In genomic region chr13:99389094-99389493, GRCh38 we compare ENCODE assay signal across 7 cellular contexts.
DNase-seq lines count a peak whose midpoint lies in the region; ATAC-seq and TF ChIP-seq lines count a peak whose summit lies in the region.
"Not testable (repeated sequence)": the region's sequence is repeated elsewhere in the genome, so short reads cannot be mapped to it uniquely, and the experiment has no call there.

No MANE protein-coding gene starts in this region.

- H3K27ac Mint-ChIP-seq in T-cell = peak overlapping the region; percentile 36 to 69
- H3K27ac Mint-ChIP-seq in activated CD8-positive, alpha-beta T cell treated with anti-CD3 and anti-CD28 coated beads, Interleukin-2, amount 10 ng/mL, durations not matched to agents 7 days and 5 days = peak overlapping the region; percentile 7
- peak overlapping the region; percentile 28 for H3K27ac Mint-ChIP-seq in activated T-helper 17 cell treated with anti-CD3 and anti-CD28 coated beads, Interleukin-2, amount 50 U/mL, for 72 hours
- H3K27ac Mint-ChIP-seq in central memory CD8-positive, alpha-beta T cell (ENCODE audit: low read depth) = peak overlapping the region; percentile 61
- not testable (repeated sequence) for H3K27ac Mint-ChIP-seq in neural crest cell (ENCODE audit: unreplicated experiment)
- peak overlapping the region; percentile 51 for H3K27ac Mint-ChIP-seq in stimulated activated naive B cell treated with anti-CD40 and anti-IgM and Interleukin-4, amounts not matched to agents 10 μg/mL and 1 μg/mL and 100 μg/mL, for 72 hours

- POLR2A ChIA-PET in T-cell (lab: Charles Lee) = interaction anchor here (0.5 to 1.6 kb wide), 5 partner anchors 16 to 205 kb away, joined by 3 to 5 read pairs (median 3); no protein-coding TSS in a partner anchor
- POLR2A ChIA-PET in activated CD8-positive, alpha-beta T cell treated with anti-CD3 and anti-CD28 coated beads, Interleukin-2, amount 10 ng/mL, durations not matched to agents 7 days and 5 days (lab: Charles Lee) = not testable (repeated sequence)

- DNase-seq in T-cell = peak in 1 of 34 experiments; percentile 2
- not testable (repeated sequence) for DNase-seq in activated CD8-positive, alpha-beta T cell treated with anti-CD3 and anti-CD28 coated beads, Interleukin-2, amount 10 ng/mL, durations not matched to agents 7 days and 5 days; central memory CD8-positive, alpha-beta T cell (ENCODE audit: low spot score in 2 of 2); neural crest cell (ENCODE audit: low read depth, low spot score); stimulated activated naive B cell treated with anti-CD40 and anti-IgM and Interleukin-4, amounts not matched to agents 10 μg/mL and 1 μg/mL and 100 μg/mL, for 72 hours
- DNase-seq in left kidney (ENCODE audit: low read depth, low spot score) = peak; percentile 31

- not testable (repeated sequence) for TF ChIP-seq CTCF in neural crest cell (conservative IDR thresholded peaks at IDR 0.05)

- peaks cover 54 to 59% (median 55%) of the 10 kb centered on the region in 3 donors for H3K4me1 Mint-ChIP-seq in T-cell
- peaks cover 45% of the 10 kb centered on the region for H3K4me1 Mint-ChIP-seq in activated CD8-positive, alpha-beta T cell treated with anti-CD3 and anti-CD28 coated beads, Interleukin-2, amount 10 ng/mL, durations not matched to agents 7 days and 5 days (ENCODE audit: low read depth)
- peaks cover 18% of the 10 kb centered on the region for H3K4me1 Mint-ChIP-seq in activated T-helper 17 cell treated with anti-CD3 and anti-CD28 coated beads, Interleukin-2, amount 50 U/mL, for 72 hours
- H3K4me1 Mint-ChIP-seq in central memory CD8-positive, alpha-beta T cell = peaks cover 25% of the 10 kb centered on the region
- H3K4me1 Mint-ChIP-seq in neural crest cell = not testable (repeated sequence)
- peaks cover 43 to 85% of the 10 kb centered on the region in 2 donors for H3K4me1 Mint-ChIP-seq in stimulated activated naive B cell treated with anti-CD40 and anti-IgM and Interleukin-4, amounts not matched to agents 10 μg/mL and 1 μg/mL and 100 μg/mL, for 72 hours

- H3K4me3 Mint-ChIP-seq in T-cell; activated CD8-positive, alpha-beta T cell treated with anti-CD3 and anti-CD28 coated beads, Interleukin-2, amount 10 ng/mL, durations not matched to agents 7 days and 5 days; activated T-helper 17 cell treated with anti-CD3 and anti-CD28 coated beads, Interleukin-2, amount 50 U/mL, for 72 hours; central memory CD8-positive, alpha-beta T cell; stimulated activated naive B cell treated with anti-CD40 and anti-IgM and Interleukin-4, amounts not matched to agents 10 μg/mL and 1 μg/mL and 100 μg/mL, for 72 hours: not testable (repeated sequence)
- peak overlapping the region; percentile 9 for H3K4me3 Mint-ChIP-seq in neural crest cell

- CTCF ChIA-PET in T-cell (lab: Charles Lee) = interaction anchor here (0.7 to 4.7 kb wide), 6 partner anchors 14 to 123 kb away, joined by 3 to 55 read pairs (median 25); no protein-coding TSS in a partner anchor
- CTCF ChIA-PET in activated CD8-positive, alpha-beta T cell treated with anti-CD3 and anti-CD28 coated beads, Interleukin-2, amount 10 ng/mL, durations not matched to agents 7 days and 5 days (lab: Charles Lee) = interaction anchor here (0.7 to 4.5 kb wide), 7 partner anchors 15 to 213 kb away, joined by 3 to 125 read pairs (median 20); no protein-coding TSS in a partner anchor

- not testable (repeated sequence) for H3K9me3 Mint-ChIP-seq in T-cell; activated CD8-positive, alpha-beta T cell treated with anti-CD3 and anti-CD28 coated beads, Interleukin-2, amount 10 ng/mL, durations not matched to agents 7 days and 5 days (ENCODE audit: insufficient read depth); activated T-helper 17 cell treated with anti-CD3 and anti-CD28 coated beads, Interleukin-2, amount 50 U/mL, for 72 hours; central memory CD8-positive, alpha-beta T cell; neural crest cell; stimulated activated naive B cell treated with anti-CD40 and anti-IgM and Interleukin-4, amounts not matched to agents 10 μg/mL and 1 μg/mL and 100 μg/mL, for 72 hours

- not testable (repeated sequence) for H3K27me3 Mint-ChIP-seq in T-cell; activated CD8-positive, alpha-beta T cell treated with anti-CD3 and anti-CD28 coated beads, Interleukin-2, amount 10 ng/mL, durations not matched to agents 7 days and 5 days (ENCODE audit: low read depth); activated T-helper 17 cell treated with anti-CD3 and anti-CD28 coated beads, Interleukin-2, amount 50 U/mL, for 72 hours; central memory CD8-positive, alpha-beta T cell; neural crest cell (ENCODE audit: low read depth); stimulated activated naive B cell treated with anti-CD40 and anti-IgM and Interleukin-4, amounts not matched to agents 10 μg/mL and 1 μg/mL and 100 μg/mL, for 72 hours

- H3K36me3 Mint-ChIP-seq in T-cell = peaks cover 25% of the 10 kb centered on the region
- peaks cover 24% of the 10 kb centered on the region for H3K36me3 Mint-ChIP-seq in activated CD8-positive, alpha-beta T cell treated with anti-CD3 and anti-CD28 coated beads, Interleukin-2, amount 10 ng/mL, durations not matched to agents 7 days and 5 days (ENCODE audit: low read depth)
- peaks cover 30% of the 10 kb centered on the region for H3K36me3 Mint-ChIP-seq in activated T-helper 17 cell treated with anti-CD3 and anti-CD28 coated beads, Interleukin-2, amount 50 U/mL, for 72 hours (ENCODE audit: low read depth)
- H3K36me3 Mint-ChIP-seq in central memory CD8-positive, alpha-beta T cell (ENCODE audit: insufficient read depth) = peaks cover 14% of the 10 kb centered on the region
- H3K36me3 Mint-ChIP-seq in neural crest cell (ENCODE audit: low read depth) = not testable (repeated sequence)
- H3K36me3 Mint-ChIP-seq in stimulated activated naive B cell treated with anti-CD40 and anti-IgM and Interleukin-4, amounts not matched to agents 10 μg/mL and 1 μg/mL and 100 μg/mL, for 72 hours = peaks cover 23 to 38% of the 10 kb centered on the region in 2 donors

- not testable (repeated sequence) for ATAC-seq in T-cell (replicated peaks in 1 of 4); activated CD8-positive, alpha-beta T cell treated with anti-CD3 and anti-CD28 coated beads, Interleukin-2, amount 10 ng/mL, durations not matched to agents 7 days and 5 days; activated T-helper 17 cell treated with anti-CD3 and anti-CD28 coated beads, Interleukin-2, amount 50 U/mL, for 72 hours (replicated peaks); central memory CD8-positive, alpha-beta T cell (replicated peaks; ENCODE audit: extremely low read depth, poor library complexity, severe bottlenecking); stimulated activated naive B cell treated with anti-CD40 and anti-IgM and Interleukin-4, amounts not matched to agents 10 μg/mL and 1 μg/mL and 100 μg/mL, for 72 hours (replicated peaks)
